Comparison of ENCODE assay signal across 23 cellular contexts in the genomic region with DNA sequence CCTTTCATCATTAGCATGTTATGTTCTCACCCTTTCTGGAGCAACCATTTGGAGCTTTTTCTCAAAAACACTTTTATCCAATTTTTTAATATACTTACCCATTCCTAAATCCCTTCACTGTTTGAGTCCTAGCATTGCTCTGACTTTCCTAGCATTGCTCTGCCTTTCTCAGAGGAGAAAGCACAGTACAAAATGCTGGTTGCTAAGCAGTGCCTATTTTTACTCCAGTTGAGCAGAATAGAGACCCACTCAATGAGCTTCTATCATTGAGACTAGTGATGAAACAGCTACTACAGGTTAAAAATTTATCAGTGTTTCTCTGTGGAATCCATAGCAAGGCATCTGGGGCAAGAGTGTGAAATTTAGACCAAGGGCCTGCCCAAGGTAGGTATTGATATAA. TPM values are rescaled to one million over a fixed set of nuclear protein-coding genes. Genes with fewer than 3 reads are reported as not detected.
A peak's percentile ranks its signal among the peaks of the same experiment; 100 is the strongest.
DNase-seq lines count a peak whose midpoint lies in the region; ATAC-seq and TF ChIP-seq lines count a peak whose summit lies in the region.
"Had no signal": no experiment of that assay in that cellular context is flagged by ENCODE, and none has a peak within 500 bp of the region (broad histone marks: within the 10 kb centered on the region; RNA-seq: fewer than 3 reads in every experiment).

No MANE protein-coding gene starts in this region.

- DNase-seq in activated naive CD4-positive, alpha-beta T cell treated with anti-CD3 and anti-CD28 coated beads, Interleukin-2, amount 50 U/mL, for 16 hours = no peak
- DNase-seq in left ventricle myocardium superior (no peak), gastrocnemius medialis (no peak), HPDE6-E6E7 (ENCODE audit: extremely low spot score) (no peak)
- no peak for DNase-seq in activated CD4-positive, CD25-positive, alpha-beta regulatory T cell treated with anti-CD3 and anti-CD28 coated beads, Interleukin-2, amount 50 U/mL, for 72 hours
- DNase-seq: AML-193; CD8-positive, alpha-beta memory T cell; GOT3; Karpas-422; NCI-H1417 treated with DMSO at 0.1 percent for 48 hours; NCI-H187; NCI-H446; SHP77 treated with DMSO at 0.1 percent for 48 hours had no signal

- H3K27me3 Mint-ChIP-seq in activated naive CD4-positive, alpha-beta T cell treated with anti-CD3 and anti-CD28 coated beads, Interleukin-2, amount 50 U/mL, for 24 hours = peaks cover 18% of the 10 kb centered on the region
- peaks cover 67% of the 10 kb centered on the region for H3K27me3 Mint-ChIP-seq in activated T-helper 17 cell treated with anti-CD3 and anti-CD28 coated beads, Interleukin-2, amount 50 U/mL, for 72 hours

- in situ Hi-C loops in gastrocnemius medialis (cut with MboI; ENCODE audit: low sequenced_read_pairs in 4 of 4) = no loop called here

- peaks cover 17% of the 10 kb centered on the region for H3K4me1 Mint-ChIP-seq in activated naive CD4-positive, alpha-beta T cell treated with anti-CD3 and anti-CD28 coated beads, Interleukin-2, amount 50 U/mL, for 24 hours
- peaks cover 14% of the 10 kb centered on the region for H3K4me1 Mint-ChIP-seq in activated T-helper 17 cell treated with anti-CD3 and anti-CD28 coated beads, Interleukin-2, amount 50 U/mL, for 72 hours
- H3K4me1 Mint-ChIP-seq: CD8-positive, alpha-beta memory T cell had no signal

- no peaks in the 10 kb centered on the region for H3K9me3 ChIP-seq in gastrocnemius medialis

- no peaks in the 10 kb centered on the region for H3K27me3 ChIP-seq in gastrocnemius medialis

- no peaks in the 10 kb centered on the region for H3K9me3 Mint-ChIP-seq in activated naive CD4-positive, alpha-beta T cell treated with anti-CD3 and anti-CD28 coated beads, Interleukin-2, amount 50 U/mL, for 24 hours
- H3K9me3 Mint-ChIP-seq in activated T-helper 17 cell treated with anti-CD3 and anti-CD28 coated beads, Interleukin-2, amount 50 U/mL, for 72 hours = no peaks in the 10 kb centered on the region
- H3K9me3 Mint-ChIP-seq: CD8-positive, alpha-beta memory T cell; IgD-negative memory B cell had no signal

- intact Hi-C loops in left ventricle myocardium superior (cut with micrococcal nuclease) (no loop called here), gastrocnemius medialis (cut with DNase I; ENCODE audit: low total_unique reads) (loop anchor here (10.0 kb wide), 1 partner anchor 117 kb away; no protein-coding TSS in a partner anchor)

- H3K4me3 Mint-ChIP-seq in activated naive CD4-positive, alpha-beta T cell treated with anti-CD3 and anti-CD28 coated beads, Interleukin-2, amount 50 U/mL, for 24 hours = no peak overlapping the region
- peak overlapping the region; percentile 6 for H3K4me3 Mint-ChIP-seq in activated T-helper 17 cell treated with anti-CD3 and anti-CD28 coated beads, Interleukin-2, amount 50 U/mL, for 72 hours
- H3K4me3 Mint-ChIP-seq: CD8-positive, alpha-beta memory T cell; IgD-negative memory B cell had no signal

- no peak overlapping the region for H3K4me3 ChIP-seq in gastrocnemius medialis
- H3K4me3 ChIP-seq: SK-N-MC had no signal

- no peaks in the 10 kb centered on the region for H3K36me3 Mint-ChIP-seq in activated naive CD4-positive, alpha-beta T cell treated with anti-CD3 and anti-CD28 coated beads, Interleukin-2, amount 50 U/mL, for 24 hours
- no peaks in the 10 kb centered on the region for H3K36me3 Mint-ChIP-seq in activated T-helper 17 cell treated with anti-CD3 and anti-CD28 coated beads, Interleukin-2, amount 50 U/mL, for 72 hours (ENCODE audit: low read depth)
- H3K36me3 Mint-ChIP-seq: IgD-negative memory B cell had no signal

- peak; percentile 1 for ATAC-seq in activated T-helper 17 cell treated with anti-CD3 and anti-CD28 coated beads, Interleukin-2, amount 50 U/mL, for 72 hours (replicated peaks)
- ATAC-seq in left ventricle myocardium superior (peak; percentile 81), gastrocnemius medialis (no peak)
- ATAC-seq: HCT116 had no signal

- TF ChIP-seq CTCF in gastrocnemius medialis (IDR thresholded peaks at IDR 0.05 in 4 of 5, conservative IDR thresholded peaks at IDR 0.05 in 1 of 5) = no peak

- H3K36me3 ChIP-seq in gastrocnemius medialis = no peaks in the 10 kb centered on the region

- H3K27ac ChIP-seq in gastrocnemius medialis = peak overlapping the region in 3 of 4 donors; percentile 2 to 19 (median 19)
- H3K27ac ChIP-seq: C4-2B, SK-N-MC had no signal

- H3K27ac Mint-ChIP-seq in activated naive CD4-positive, alpha-beta T cell treated with anti-CD3 and anti-CD28 coated beads, Interleukin-2, amount 50 U/mL, for 24 hours = peak overlapping the region; percentile 1
- H3K27ac Mint-ChIP-seq in activated T-helper 17 cell treated with anti-CD3 and anti-CD28 coated beads, Interleukin-2, amount 50 U/mL, for 72 hours = no peak overlapping the region
- H3K27ac Mint-ChIP-seq: CD8-positive, alpha-beta memory T cell; IgD-negative memory B cell had no signal

- H3K4me1 ChIP-seq in gastrocnemius medialis = peaks cover 3 to 10% of the 10 kb centered on the region in 2 donors

- TF ChIP-seq POLR2A in gastrocnemius medialis (IDR thresholded peaks at IDR 0.05) = no peak

RNA-seq across cellular contexts. Expression of gene IL1RAP, which starts 21.8 kb away (rescaled TPM):
- 10 to 100 TPM; 17.2 to 29.2 TPM for total RNA-seq in activated T-helper 17 cell treated with anti-CD3 and anti-CD28 coated beads, Interleukin-2, amount 50 U/mL, for 72 hours
- total RNA-seq in left ventricle myocardium superior = 6.1 TPM
- 1 to 10 TPM; 1.1 to 3.3 (median 2.6) TPM for total RNA-seq in gastrocnemius medialis

RNA-seq across cellular contexts. Expression of gene TMEM207, which starts 42.4 kb away (rescaled TPM):
- total RNA-seq in activated T-helper 17 cell treated with anti-CD3 and anti-CD28 coated beads, Interleukin-2, amount 50 U/mL, for 72 hours = not detected
- total RNA-seq in left ventricle myocardium superior (not detected), gastrocnemius medialis (not detected)
- total RNA-seq: CD8-positive, alpha-beta memory T cell; Daoy; M059J; OCI-LY7; RPMI7951 had no signal

Comparison
In these comparisons a context has a peak if more than half of its experiments do, and no peak if none do; other contexts are left out.
1. ATAC-seq: peak in activated T-helper 17 cell treated with anti-CD3 and anti-CD28 coated beads, Interleukin-2, amount 50 U/mL, for 72 hours (single experiment) and left ventricle myocardium superior (single experiment); none in gastrocnemius medialis (0 of 2).